9 cellular contexts compared by ENCODE assay signal in the genomic region with DNA sequence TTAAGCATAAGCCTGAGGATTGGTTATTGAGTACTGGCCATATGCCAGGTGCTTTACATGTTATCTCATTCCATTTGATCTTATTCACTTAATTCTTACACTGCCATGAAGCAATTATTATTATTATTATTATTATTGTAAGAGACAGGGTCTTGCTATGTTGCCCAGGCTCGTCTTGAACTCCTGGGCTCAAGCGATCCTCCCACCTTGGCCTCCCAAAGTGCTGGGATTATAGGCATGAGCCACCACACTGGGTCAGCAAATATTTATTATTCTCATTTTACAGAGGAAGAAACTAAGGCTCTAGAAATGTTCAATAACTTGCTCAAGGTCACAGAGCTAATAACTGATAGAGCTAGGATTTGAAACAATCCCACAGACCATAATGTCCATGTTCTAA.
"Had no signal": no experiment of that assay in that cellular context is flagged by ENCODE, and none has a peak within 500 bp of the region (broad histone marks: within the 10 kb centered on the region; RNA-seq: fewer than 3 reads in every experiment).

No MANE protein-coding gene starts in this region.

- H3K36me3 ChIP-seq: HAP-1 had no signal

- DNase-seq: GM23248, GOT3, H7, IMR-90, KG1 had no signal

- H3K4me3 ChIP-seq: GM23248, HAP-1, K562 had no signal

- ATAC-seq: HCT116, K562 had no signal

- H3K27ac ChIP-seq: GM23248, HL-60 had no signal

- H3K9me3 ChIP-seq: HAP-1 had no signal

- H2AFZ ChIP-seq: GM23248 had no signal

- H3K9ac ChIP-seq: GM23248 had no signal

- FAIRE-seq: K562 had no signal
